Comparison of ENCODE assay signal across 16 cellular contexts in genomic region chr20:58542411-58543095, GRCh38. TPM values are rescaled to one million over a fixed set of nuclear protein-coding genes. Genes with fewer than 3 reads are reported as not detected.
DNase-seq lines count a peak whose midpoint lies in the region; ATAC-seq and TF ChIP-seq lines count a peak whose summit lies in the region.
"Had no signal": no experiment of that assay in that cellular context is flagged by ENCODE, and none has a peak within 500 bp of the region (broad histone marks: within the 10 kb centered on the region; RNA-seq: fewer than 3 reads in every experiment).

No MANE protein-coding gene starts in this region.

- intact Hi-C loops in natural killer cell (cut with micrococcal nuclease) = no loop called here
- intact Hi-C loops in PC-3 (cut with micrococcal nuclease) = no loop called here
- intact Hi-C loops in esophagus muscularis mucosa (cut with DNase I) = no loop called here

- H3K4me1 ChIP-seq in PC-3 (ENCODE audit: insufficient read depth, low read length) (peaks cover 41% of the 10 kb centered on the region), esophagus muscularis mucosa (peaks cover 0 to 8% (median 2%) of the 10 kb centered on the region in 4 donors), HAP-1 (no peaks in the 10 kb centered on the region)
- H3K4me1 ChIP-seq: BLaER1, colonic mucosa had no signal

- POLR2A ChIA-PET in PC-3 (lab: Charles Lee; ENCODE audit: unreplicated experiment) = interaction anchor here (0.6 kb wide), 1 partner anchor 110 kb away, joined by 3 read pairs; no protein-coding TSS in a partner anchor

- no peaks in the 10 kb centered on the region for H4K20me1 ChIP-seq in PC-3 (ENCODE audit: low read length)
- H4K20me1 ChIP-seq: BLaER1 had no signal

- no peaks in the 10 kb centered on the region for H3K27me3 ChIP-seq in PC-3 (ENCODE audit: low read length)
- H3K27me3 ChIP-seq in esophagus muscularis mucosa = no peaks in the 10 kb centered on the region
- H3K27me3 ChIP-seq in HAP-1 (ENCODE audit: low read depth) = no peaks in the 10 kb centered on the region
- H3K27me3 ChIP-seq: BLaER1, colonic mucosa had no signal

- no peaks in the 10 kb centered on the region for H3K9me2 ChIP-seq in PC-3 (replicated peaks; ENCODE audit: low read length)

- TF ChIP-seq EP300 in esophagus muscularis mucosa (IDR thresholded peaks at IDR 0.05) = no peak

- H3K4me1 Mint-ChIP-seq in natural killer cell treated with Interleukin-12 subunit alpha and Interleukin-12 subunit beta and Interleukin-15 and Interleukin-18, amount 100 ng/mL, for 72 hours (ENCODE audit: low read depth in 2 of 2) = peaks cover 0 to 8% of the 10 kb centered on the region in 2 donors
- H3K4me1 Mint-ChIP-seq in natural killer cell = no peaks in the 10 kb centered on the region
- H3K4me1 Mint-ChIP-seq in type B pancreatic cell (ENCODE audit: unreplicated experiment) = peaks cover 33% of the 10 kb centered on the region
- H3K4me1 Mint-ChIP-seq: activated CD4-positive, alpha-beta memory T cell treated with anti-CD3 and anti-CD28 coated beads, Interleukin-2, amount 10 ng/mL, durations not matched to agents 7 days and 5 days had no signal

- H3K9me3 ChIP-seq in PC-3 (ENCODE audit: low read length) = no peaks in the 10 kb centered on the region
- peaks cover 0 to 13% (median 10%) of the 10 kb centered on the region in 4 donors for H3K9me3 ChIP-seq in esophagus muscularis mucosa
- no peaks in the 10 kb centered on the region for H3K9me3 ChIP-seq in HAP-1
- H3K9me3 ChIP-seq: colonic mucosa had no signal

- no peaks in the 10 kb centered on the region for H3F3A ChIP-seq in PC-3 (ENCODE audit: low read length, unreplicated experiment)

- in situ Hi-C loops in HAP-1 (cut with MboI; ENCODE audit: low sequenced_read_pairs) (no loop called here), ACHN (cut with HindIII; ENCODE audit: low pct_ligation_motif_present, low pct_unique_long_range_greater_than_20kb, low sequenced_read_pairs) (no loop called here)

- ATAC-seq in natural killer cell treated with Interleukin-12 subunit alpha and Interleukin-12 subunit beta and Interleukin-15 and Interleukin-18, amount 100 ng/mL, for 72 hours = peak in 1 of 2 donors; percentile 42
- no peak for ATAC-seq in natural killer cell
- ATAC-seq in PC-3 = peak; percentile 74
- ATAC-seq: T-helper 17 cell had no signal

- peak overlapping the region; percentile 71 for H3K9ac ChIP-seq in PC-3 (ENCODE audit: low read length)
- H3K9ac ChIP-seq: BLaER1 had no signal

- H3K9me3 Mint-ChIP-seq in natural killer cell treated with Interleukin-12 subunit alpha and Interleukin-12 subunit beta and Interleukin-15 and Interleukin-18, amount 100 ng/mL, for 72 hours = peaks cover 4% of the 10 kb centered on the region
- H3K9me3 Mint-ChIP-seq in natural killer cell = peaks cover 0 to 2% of the 10 kb centered on the region in 2 donors
- peaks cover 12% of the 10 kb centered on the region for H3K9me3 Mint-ChIP-seq in type B pancreatic cell

- no peak overlapping the region for H3K27ac Mint-ChIP-seq in natural killer cell treated with Interleukin-12 subunit alpha and Interleukin-12 subunit beta and Interleukin-15 and Interleukin-18, amount 100 ng/mL, for 72 hours
- H3K27ac Mint-ChIP-seq in natural killer cell = no peak overlapping the region
- no peak overlapping the region for H3K27ac Mint-ChIP-seq in type B pancreatic cell
- H3K27ac Mint-ChIP-seq: activated CD4-positive, alpha-beta memory T cell treated with anti-CD3 and anti-CD28 coated beads, Interleukin-2, amount 10 ng/mL, durations not matched to agents 7 days and 5 days; T-helper 17 cell had no signal

- peaks cover 16 to 17% of the 10 kb centered on the region in 2 donors for H3K27me3 Mint-ChIP-seq in natural killer cell treated with Interleukin-12 subunit alpha and Interleukin-12 subunit beta and Interleukin-15 and Interleukin-18, amount 100 ng/mL, for 72 hours
- H3K27me3 Mint-ChIP-seq in natural killer cell (ENCODE audit: low read depth in 2 of 2) = peaks cover 0 to 6% of the 10 kb centered on the region in 2 donors
- H3K27me3 Mint-ChIP-seq in type B pancreatic cell = peaks cover 13% of the 10 kb centered on the region

- H2AFZ ChIP-seq in PC-3 (ENCODE audit: low read length) = peak overlapping the region; percentile 52

- BruUV-seq in PC-3 (replicated peaks; lab: Mats Ljungman, UMichigan) = no TSS peak

- H3K4me3 Mint-ChIP-seq in natural killer cell treated with Interleukin-12 subunit alpha and Interleukin-12 subunit beta and Interleukin-15 and Interleukin-18, amount 100 ng/mL, for 72 hours = no peak overlapping the region
- H3K4me3 Mint-ChIP-seq in natural killer cell (no peak overlapping the region), type B pancreatic cell (no peak overlapping the region)
- H3K4me3 Mint-ChIP-seq: activated CD4-positive, alpha-beta memory T cell treated with anti-CD3 and anti-CD28 coated beads, Interleukin-2, amount 10 ng/mL, durations not matched to agents 7 days and 5 days; T-helper 17 cell had no signal

- CTCF ChIA-PET in PC-3 (lab: Charles Lee) = no interaction called here

- H3K27ac ChIP-seq in PC-3 (ENCODE audit: low read length) (peak overlapping the region; percentile 96), esophagus muscularis mucosa (replicated peaks in 1 of 4) (no peak overlapping the region)
- H3K27ac ChIP-seq: BLaER1, colonic mucosa had no signal

- H3K36me3 ChIP-seq in PC-3 (ENCODE audit: low read depth, low read length) (no peaks in the 10 kb centered on the region), esophagus muscularis mucosa (no peaks in the 10 kb centered on the region), HAP-1 (replicated peaks) (no peaks in the 10 kb centered on the region)
- H3K36me3 ChIP-seq: BLaER1, colonic mucosa had no signal

- TF ChIP-seq POLR2A in esophagus muscularis mucosa (IDR thresholded peaks at IDR 0.05; ENCODE audit: low read depth) = no peak

- peak; percentile 57 for DNase-seq in natural killer cell treated with Interleukin-12 subunit alpha and Interleukin-12 subunit beta and Interleukin-15 and Interleukin-18, amount 100 ng/mL, for 72 hours (ENCODE audit: low spot score)
- DNase-seq in natural killer cell (no peak), PC-3 (peak; percentile 71), esophagus muscularis mucosa (ENCODE audit: extremely low spot score) (peak; percentile 47), type B pancreatic cell (ENCODE audit: extremely low spot score, unreplicated experiment) (peak; percentile 63), HAP-1 (ENCODE audit: low spot score in 2 of 2) (no peak), germinal center (ENCODE audit: low spot score) (no peak), ACHN (no peak)
- DNase-seq: activated CD4-positive, alpha-beta memory T cell treated with anti-CD3 and anti-CD28 coated beads, Interleukin-2, amount 10 ng/mL, durations not matched to agents 7 days and 5 days; colonic mucosa; foreskin melanocyte; NCI-H187 treated with DMSO at 0.1 percent for 48 hours; occipital lobe; stimulated activated naive CD4-positive, alpha-beta T cell; T-helper 17 cell had no signal

- H3K4me3 ChIP-seq in PC-3 (ENCODE audit: low read length) (no peak overlapping the region), esophagus muscularis mucosa (no peak overlapping the region), HAP-1 (no peak overlapping the region)
- H3K4me3 ChIP-seq: BLaER1, colonic mucosa had no signal

- TF ChIP-seq CTCF in natural killer cell (IDR thresholded peaks at IDR 0.05) = no peak
- no peak for TF ChIP-seq CTCF in PC-3 (conservative IDR thresholded peaks at IDR 0.05; ENCODE audit: low read depth, low read length)
- TF ChIP-seq CTCF in esophagus muscularis mucosa (IDR thresholded peaks at IDR 0.05) = no peak
- no peak for TF ChIP-seq CTCF in type B pancreatic cell (conservative IDR thresholded peaks at IDR 0.05)

- 91% methylated on average over 8 of the region's 18 CpGs for WGBS in esophagus muscularis mucosa

- H3K79me2 ChIP-seq in PC-3 (ENCODE audit: low read length) = no peaks in the 10 kb centered on the region

- peak overlapping the region; percentile 42 for H3K4me2 ChIP-seq in PC-3 (ENCODE audit: low read length)
- H3K4me2 ChIP-seq: BLaER1 had no signal

- peaks cover 13% of the 10 kb centered on the region for H3K36me3 Mint-ChIP-seq in natural killer cell treated with Interleukin-12 subunit alpha and Interleukin-12 subunit beta and Interleukin-15 and Interleukin-18, amount 100 ng/mL, for 72 hours
- peaks cover 6% of the 10 kb centered on the region for H3K36me3 Mint-ChIP-seq in natural killer cell
- H3K36me3 Mint-ChIP-seq in type B pancreatic cell = no peaks in the 10 kb centered on the region

RNA-seq across cellular contexts. Expression of gene APCDD1L, which starts 27.4 kb away (rescaled TPM):
- total RNA-seq in natural killer cell treated with Interleukin-12 subunit alpha and Interleukin-12 subunit beta and Interleukin-15 and Interleukin-18, amount 100 ng/mL, for 72 hours = not detected
- not detected for total RNA-seq in natural killer cell
- total RNA-seq in PC-3 (2014; rRNA removed) = 2.0 and 4.9 TPM in 2 replicates
- 1 to 10 TPM in 2 of 4 donors, under 1 TPM in 2; 0.33 to 1.7 (median 1.1) TPM for total RNA-seq in esophagus muscularis mucosa
- total RNA-seq in type B pancreatic cell (ENCODE audit: low replicate concordance) = 0.26 and 0.53 TPM in 2 replicates
- total RNA-seq: activated CD4-positive, alpha-beta memory T cell treated with anti-CD3 and anti-CD28 coated beads, Interleukin-2, amount 10 ng/mL, durations not matched to agents 7 days and 5 days; occipital lobe; T-helper 17 cell had no signal

Comparison
In these comparisons a context has a peak if more than half of its experiments do, and no peak if none do; other contexts are left out.
1. DNase-seq: peak in natural killer cell treated with Interleukin-12 subunit alpha and Interleukin-12 subunit beta and Interleukin-15 and Interleukin-18, amount 100 ng/mL, for 72 hours (single experiment), PC-3 (single experiment), esophagus muscularis mucosa (single experiment) and type B pancreatic cell (single experiment); none in natural killer cell (single experiment), HAP-1 (0 of 2), germinal center (single experiment) and ACHN (single experiment).